14 cellular contexts compared by ENCODE assay signal in genomic region chr12:22700126-22700525, GRCh38.
DNase-seq lines count a peak whose midpoint lies in the region; ATAC-seq and TF ChIP-seq lines count a peak whose summit lies in the region.
"Had no signal": no experiment of that assay in that cellular context is flagged by ENCODE, and none has a peak within 500 bp of the region (broad histone marks: within the 10 kb centered on the region; RNA-seq: fewer than 3 reads in every experiment).

No MANE protein-coding gene starts in this region.

- H3K79me2 ChIP-seq in osteoblast (ENCODE audit: insufficient read depth, low read length), result no peaks in the 10 kb centered on the region

- H3K4me1 ChIP-seq in IMR-90 (ENCODE audit: control insufficient read depth, insufficient read depth, low read length) (no peaks in the 10 kb centered on the region), osteoblast (ENCODE audit: insufficient read depth, low read length) (peaks cover 9% of the 10 kb centered on the region)
- H3K4me1 ChIP-seq: lower lobe of right lung had no signal

- H3K4me3 ChIP-seq in IMR-90 (ENCODE audit: insufficient read depth, low read depth, low read length), result no peak overlapping the region
- no peak overlapping the region for H3K4me3 ChIP-seq in epithelial cell of proximal tubule (ENCODE audit: low read depth, low read length)
- H3K4me3 ChIP-seq in osteoblast (ENCODE audit: insufficient read depth, low read length), result no peak overlapping the region
- H3K4me3 ChIP-seq: lower lobe of right lung had no signal

- no peak overlapping the region for H2BK15ac ChIP-seq in IMR-90 (ENCODE audit: low read depth, low read length)

- H3K36me3 Mint-ChIP-seq in effector memory CD8-positive, alpha-beta T cell (ENCODE audit: insufficient read depth), result no peaks in the 10 kb centered on the region
- H3K36me3 Mint-ChIP-seq: CD4-positive, alpha-beta memory T cell; natural killer cell treated with Interleukin-12 subunit alpha and Interleukin-12 subunit beta and Interleukin-15 and Interleukin-18, amount 100 ng/mL, for 72 hours had no signal

- H4K20me1 ChIP-seq in IMR-90 (ENCODE audit: insufficient read depth, low read length) (no peaks in the 10 kb centered on the region), osteoblast (ENCODE audit: insufficient read depth, low read length) (no peaks in the 10 kb centered on the region)

- no TSS peak for BruUV-seq in IMR-90 (replicated peaks; lab: Mats Ljungman, UMichigan)

- H4K5ac ChIP-seq in IMR-90 (ENCODE audit: low read depth, low read length), result no peak overlapping the region

- no peak overlapping the region for H3K14ac ChIP-seq in IMR-90 (replicated peaks; ENCODE audit: low read depth, low read length)

- H3K27me3 ChIP-seq in IMR-90 (ENCODE audit: control insufficient read depth, insufficient read depth, low read length), result no peaks in the 10 kb centered on the region
- H3K27me3 ChIP-seq in osteoblast (ENCODE audit: insufficient read depth, low read length), result no peaks in the 10 kb centered on the region

- TF ChIP-seq CTCF in IMR-90 (conservative IDR thresholded peaks at IDR 0.05; ENCODE audit: low read depth, low read length), result no peak
- TF ChIP-seq CTCF in epithelial cell of proximal tubule (conservative IDR thresholded peaks at IDR 0.05; ENCODE audit: low read depth, low read length), result no peak
- no peak for TF ChIP-seq CTCF in osteoblast (IDR thresholded peaks at IDR 0.05; ENCODE audit: extremely low read depth, low read depth, low read length)

- no peaks in the 10 kb centered on the region for H3K27me3 Mint-ChIP-seq in effector memory CD8-positive, alpha-beta T cell
- H3K27me3 Mint-ChIP-seq: activated B cell treated with CpG ODN at 0.5 μM for 24 hours; natural killer cell treated with Interleukin-12 subunit alpha and Interleukin-12 subunit beta and Interleukin-15 and Interleukin-18, amount 100 ng/mL, for 72 hours had no signal

- no peaks in the 10 kb centered on the region for H3K79me1 ChIP-seq in IMR-90 (ENCODE audit: low read depth in 1 of 2, low read length in 2 of 2)

- ATAC-seq in IMR-90 (ENCODE audit: low read depth) (peak; percentile 40; the same call in 1 of the 2 replicates), GM21576 (IDR thresholded peaks at IDR 0.05; ENCODE audit: unreplicated experiment) (no peak)
- no peak for ATAC-seq in effector memory CD8-positive, alpha-beta T cell (replicated peaks)
- ATAC-seq: lower lobe of right lung; natural killer cell treated with Interleukin-12 subunit alpha and Interleukin-12 subunit beta and Interleukin-15 and Interleukin-18, amount 100 ng/mL, for 72 hours had no signal

- H4K8ac ChIP-seq in IMR-90 (ENCODE audit: low read depth in 2 of 2, low read length in 2 of 2), result no peak overlapping the region

- no peaks in the 10 kb centered on the region for H3K9me1 ChIP-seq in IMR-90 (ENCODE audit: insufficient read depth, low read length)

- H2AK5ac ChIP-seq in IMR-90 (ENCODE audit: low read depth, low read length), result no peak overlapping the region

- no peaks in the 10 kb centered on the region for H3K9me3 ChIP-seq in IMR-90 (ENCODE audit: control insufficient read depth, insufficient read depth, low read length)
- H3K9me3 ChIP-seq in osteoblast (ENCODE audit: low read depth, low read length), result no peaks in the 10 kb centered on the region
- H3K9me3 ChIP-seq: lower lobe of right lung had no signal

- dilution Hi-C loops in IMR-90 (cut with HindIII; ENCODE audit: low sequenced_read_pairs, unreplicated experiment), result no loop called here

- TF ChIP-seq POLR2A in IMR-90 (IDR thresholded peaks at IDR 0.05; ENCODE audit: low read depth, low read length), result no peak

- intact Hi-C loops in IMR-90 (cut with micrococcal nuclease), result no loop called here

- H3K23ac ChIP-seq in IMR-90 (ENCODE audit: low read depth, low read length), result no peak overlapping the region

- no peak overlapping the region for H3K9ac ChIP-seq in IMR-90 (ENCODE audit: low read depth, low read length)

- H4K91ac ChIP-seq in IMR-90 (ENCODE audit: insufficient read depth, low read depth, low read length), result no peak overlapping the region

- H3K4ac ChIP-seq in IMR-90 (ENCODE audit: low read depth, low read length), result no peak overlapping the region

- DNase-seq in EH (ENCODE audit: low read depth) (peak; percentile 83), IMR-90 (peak; percentile 29), epithelial cell of proximal tubule (ENCODE audit: low read depth) (peak; percentile 85), osteoblast (ENCODE audit: insufficient read length, low spot score, missing footprints) (peak; percentile 88), Ammon's horn (ENCODE audit: low spot score) (no peak)
- no peak for DNase-seq in effector memory CD8-positive, alpha-beta T cell
- DNase-seq: activated B cell treated with CpG ODN at 0.5 μM for 24 hours; activated naive CD4-positive, alpha-beta T cell treated with anti-CD3 and anti-CD28 coated beads for 36 hours; CD4-positive, alpha-beta memory T cell; lower lobe of right lung; stimulated activated naive CD4-positive, alpha-beta T cell had no signal

- WGBS in IMR-90 (ENCODE audit: extremely low coverage in 2 of 2, insufficient read length in 1 of 2), 2 experiments, result no CpG with 5 or more reads among the region's 2 CpGs

- H3K4me2 ChIP-seq in IMR-90 (ENCODE audit: low read depth, low read length) (no peak overlapping the region), osteoblast (ENCODE audit: insufficient read depth, low read length) (peak overlapping the region; percentile 14)

- CTCF ChIA-PET in IMR-90 (lab: Yijun Ruan, JAX), result interaction anchor here (0.7 to 1.1 kb wide), 2 partner anchors 16 to 30 kb away, joined by 3 read pairs; no protein-coding TSS in a partner anchor

- in situ Hi-C loops in IMR-90 (cut with MboI; ENCODE audit: low sequenced_read_pairs), result no loop called here

- no peak overlapping the region for H3K27ac Mint-ChIP-seq in effector memory CD8-positive, alpha-beta T cell
- H3K27ac Mint-ChIP-seq: activated B cell treated with CpG ODN at 0.5 μM for 24 hours; activated naive CD4-positive, alpha-beta T cell treated with anti-CD3 and anti-CD28 coated beads for 36 hours; CD4-positive, alpha-beta memory T cell; natural killer cell treated with Interleukin-12 subunit alpha and Interleukin-12 subunit beta and Interleukin-15 and Interleukin-18, amount 100 ng/mL, for 72 hours had no signal

- H2BK120ac ChIP-seq in IMR-90 (ENCODE audit: low read depth, low read length), result no peak overlapping the region

- H3K36me3 ChIP-seq in IMR-90 (ENCODE audit: control insufficient read depth, insufficient read depth, low read length) (no peaks in the 10 kb centered on the region), osteoblast (ENCODE audit: insufficient read depth, low read length) (no peaks in the 10 kb centered on the region)
- H3K36me3 ChIP-seq: lower lobe of right lung had no signal

- H3K27ac ChIP-seq in IMR-90 (ENCODE audit: insufficient read depth, low read length), result no peak overlapping the region
- H3K27ac ChIP-seq in osteoblast (ENCODE audit: low read depth, low read length), result no peak overlapping the region
- H3K27ac ChIP-seq: lower lobe of right lung had no signal

- H2AFZ ChIP-seq in IMR-90 (replicated peaks; ENCODE audit: low read length, poor library complexity) (no peak overlapping the region), osteoblast (ENCODE audit: low read length) (no peak overlapping the region)

- H2AK9ac ChIP-seq in IMR-90 (replicated peaks; ENCODE audit: low read depth, low read length, poor library complexity), result no peak overlapping the region

- POLR2A ChIA-PET in IMR-90 (lab: Charles Lee; ENCODE audit: unreplicated experiment), result no interaction called here

- H3K4me1 Mint-ChIP-seq in effector memory CD8-positive, alpha-beta T cell (ENCODE audit: low read depth in 2 of 2), result no peaks in the 10 kb centered on the region
- H3K4me1 Mint-ChIP-seq: activated B cell treated with CpG ODN at 0.5 μM for 24 hours; CD4-positive, alpha-beta memory T cell; central memory CD8-positive, alpha-beta T cell had no signal

- no peak overlapping the region for H2BK20ac ChIP-seq in IMR-90 (ENCODE audit: low read depth, low read length)

- TF ChIP-seq RAD21 in IMR-90 (IDR thresholded peaks at IDR 0.05; ENCODE audit: low read length), result no peak

- no peak overlapping the region for H2BK5ac ChIP-seq in IMR-90 (ENCODE audit: low read depth, low read length, poor library complexity, severe bottlenecking)

- no peaks in the 10 kb centered on the region for H3K9me3 Mint-ChIP-seq in effector memory CD8-positive, alpha-beta T cell
- H3K9me3 Mint-ChIP-seq: central memory CD8-positive, alpha-beta T cell; natural killer cell treated with Interleukin-12 subunit alpha and Interleukin-12 subunit beta and Interleukin-15 and Interleukin-18, amount 100 ng/mL, for 72 hours had no signal

- no peak overlapping the region for H3K56ac ChIP-seq in IMR-90 (ENCODE audit: extremely low read depth, insufficient read depth, low read length)

- H3K18ac ChIP-seq in IMR-90 (ENCODE audit: low read depth, low read length), result no peak overlapping the region

- H3K4me3 Mint-ChIP-seq in effector memory CD8-positive, alpha-beta T cell, result no peak overlapping the region
- H3K4me3 Mint-ChIP-seq: activated B cell treated with CpG ODN at 0.5 μM for 24 hours; activated naive CD4-positive, alpha-beta T cell treated with anti-CD3 and anti-CD28 coated beads for 36 hours; CD4-positive, alpha-beta memory T cell; central memory CD8-positive, alpha-beta T cell; natural killer cell treated with Interleukin-12 subunit alpha and Interleukin-12 subunit beta and Interleukin-15 and Interleukin-18, amount 100 ng/mL, for 72 hours had no signal

TF ChIP-seq in IMR-90, 13 proteins besides CTCF, POLR2A, EP300 and RAD21:
- TF ChIP-seq NFE2L2 (IDR thresholded peaks at IDR 0.05; ENCODE audit: low read depth, low read length), result no peak

Comparison
In these comparisons a context has a peak if more than half of its experiments do, and no peak if none do; other contexts are left out.
1. DNase-seq: peak in EH (single experiment), IMR-90 (single experiment), epithelial cell of proximal tubule (single experiment) and osteoblast (single experiment); none in Ammon's horn (single experiment) and effector memory CD8-positive, alpha-beta T cell (0 of 3).